In genomic region chr20:58763076-58763475, GRCh38 we compare ENCODE assay signal across 33 cellular contexts.
"Had no signal": no experiment of that assay in that cellular context is flagged by ENCODE, and none has a peak within 500 bp of the region (broad histone marks: within the 10 kb centered on the region; RNA-seq: fewer than 3 reads in every experiment).

No MANE protein-coding gene starts in this region.

- H3K4me3 ChIP-seq: adrenal gland, body of pancreas, breast epithelium had no signal

- ATAC-seq: activated CD8-positive, alpha-beta T cell treated with anti-CD3 and anti-CD28 coated beads for 36 hours; activated naive CD4-positive, alpha-beta T cell treated with anti-CD3 and anti-CD28 coated beads, Interleukin-2, amount 50 U/mL, for 72 hours; activated T-cell treated with anti-CD3 and anti-CD28 coated beads, Interleukin-2, amount 50 U/mL, for 4 hours; activated T-cell treated with anti-CD3 and anti-CD28 coated beads, Interleukin-2, amount 50 U/mL, for 72 hours; activated T-helper 17 cell treated with anti-CD3 and anti-CD28 coated beads, Interleukin-2, amount 50 U/mL, for 72 hours; body of pancreas had no signal

- H3K36me3 ChIP-seq: adrenal gland, brain microvascular endothelial cell, breast epithelium had no signal

- H3K4me1 ChIP-seq: adrenal gland, body of pancreas, breast epithelium had no signal

- DNase-seq: activated B cell treated with CpG ODN at 0.5 μM for 24 hours; activated CD4-positive, alpha-beta memory T cell treated with anti-CD3 and anti-CD28 coated beads for 36 hours; activated CD4-positive, alpha-beta T cell treated with anti-CD3 and anti-CD28 coated beads for 4 hours; activated CD4-positive, alpha-beta T cell treated with anti-CD3 and anti-CD28 coated beads, Interleukin-2, amount 10 ng/mL, durations not matched to agents 24 days and 14 days; activated CD4-positive, alpha-beta T cell treated with anti-CD3 and anti-CD28 coated beads, Interleukin-2, amount 50 U/mL, for 1 hour; activated CD4-positive, alpha-beta T cell treated with anti-CD3 and anti-CD28 coated beads, Interleukin-2, amount 50 U/mL, for 4 hours; activated CD8-positive, alpha-beta memory T cell treated with anti-CD3 and anti-CD28 coated beads, Interleukin-2, amount 50 U/mL, for 4 hours; activated CD8-positive, alpha-beta T cell treated with anti-CD3 and anti-CD28 coated beads for 36 hours; activated effector memory CD4-positive, alpha-beta T cell treated with anti-CD3 and anti-CD28 coated beads, Interleukin-2, amount 50 U/mL, for 16 hours; activated gamma-delta T cell treated with Interleukin-2 at 50 U/mL for 16 hours; activated naive CD4-positive, alpha-beta T cell; activated naive CD4-positive, alpha-beta T cell treated with anti-CD3 and anti-CD28 coated beads for 36 hours; activated naive CD4-positive, alpha-beta T cell treated with anti-CD3 and anti-CD28 coated beads, Interleukin-2, amount 50 U/mL, for 16 hours; activated naive CD8-positive, alpha-beta T cell treated with anti-CD3 and anti-CD28 coated beads for 36 hours; activated T-cell treated with anti-CD3 and anti-CD28 coated beads for 4 hours; activated T-cell treated with anti-CD3 and anti-CD28 coated beads, Interleukin-2, amount 50 U/mL, for 1 hour; activated T-cell treated with anti-CD3 and anti-CD28 coated beads, Interleukin-2, amount 50 U/mL, for 4 hours; activated T-cell treated with anti-CD3 and anti-CD28 coated beads, Interleukin-2, amount 50 U/mL, for 72 hours; amniotic stem cell; aorta; body of pancreas; brain microvascular endothelial cell; central memory CD4-positive, alpha-beta T cell; T-helper 1 cell; T-helper 2 cell; T-helper 9 cell had no signal

- FAIRE-seq: astrocyte, TTC549 had no signal

- H3K27ac ChIP-seq: adrenal gland, body of pancreas, brain microvascular endothelial cell, breast epithelium, VCaP had no signal

- H3K9me3 ChIP-seq: adrenal gland, body of pancreas, breast epithelium had no signal

- H3K27me3 ChIP-seq: adrenal gland, body of pancreas, brain microvascular endothelial cell had no signal
